Comparison of ENCODE assay signal across 8 cellular contexts in genomic region chr17:39769974-39770587, GRCh38. TPM values are rescaled to one million over a fixed set of nuclear protein-coding genes. Genes with fewer than 3 reads are reported as not detected.
DNase-seq lines count a peak whose midpoint lies in the region; ATAC-seq and FAIRE-seq lines count a peak whose summit lies in the region.
"Had no signal": no experiment of that assay in that cellular context is flagged by ENCODE, and none has a peak within 500 bp of the region (broad histone marks: within the 10 kb centered on the region; RNA-seq: fewer than 3 reads in every experiment).

No MANE protein-coding gene starts in this region.

- peak; percentile 43 for ATAC-seq in GM18870 (IDR thresholded peaks at IDR 0.05; ENCODE audit: unreplicated experiment)
- ATAC-seq in HG03045 (IDR thresholded peaks at IDR 0.05; ENCODE audit: unreplicated experiment) = peak; percentile 49

- no peak for FAIRE-seq in frontal cortex (lab: Jason Lieb, UNC)

- DNase-seq in NCI-H69 (lab: John Stamatoyannopoulos, UW) (peak; percentile 91), frontal cortex (ENCODE audit: low spot score in 2 of 2) (no peak), GM19238 (ENCODE audit: insufficient read length, low spot score) (no peak)
- peak; percentile 69 for DNase-seq in activated naive CD4-positive, alpha-beta T cell treated with Interleukin-2 at 50 U/mL for 16 hours
- DNase-seq in stimulated activated CD4-positive, alpha-beta T cell treated with anti-CD3 and anti-CD28 coated beads, Interleukin-2, amount 100 ng/mL, for 4 hours (ENCODE audit: low read depth) = peak; percentile 69

RNA-seq across cellular contexts. Expression of gene GRB7, which starts 32.3 kb away (rescaled TPM):
- not detected for total RNA-seq in frontal cortex
- total RNA-seq: activated CD8-positive, alpha-beta memory T cell treated with anti-CD3 and anti-CD28 coated beads for 36 hours had no signal

RNA-seq across cellular contexts. Expression of gene MIEN1, which starts 39.7 kb away (rescaled TPM):
- 12.6 TPM for total RNA-seq in frontal cortex

Comparison
In these comparisons a context has a peak if more than half of its experiments do, and no peak if none do; other contexts are left out.
1. DNase-seq: peak in NCI-H69 (single experiment), activated naive CD4-positive, alpha-beta T cell treated with Interleukin-2 at 50 U/mL for 16 hours (single experiment) and stimulated activated CD4-positive, alpha-beta T cell treated with anti-CD3 and anti-CD28 coated beads, Interleukin-2, amount 100 ng/mL, for 4 hours (single experiment); none in frontal cortex (0 of 2) and GM19238 (single experiment).